Comparison of ENCODE assay signal across 1 cellular context in the genomic region with DNA sequence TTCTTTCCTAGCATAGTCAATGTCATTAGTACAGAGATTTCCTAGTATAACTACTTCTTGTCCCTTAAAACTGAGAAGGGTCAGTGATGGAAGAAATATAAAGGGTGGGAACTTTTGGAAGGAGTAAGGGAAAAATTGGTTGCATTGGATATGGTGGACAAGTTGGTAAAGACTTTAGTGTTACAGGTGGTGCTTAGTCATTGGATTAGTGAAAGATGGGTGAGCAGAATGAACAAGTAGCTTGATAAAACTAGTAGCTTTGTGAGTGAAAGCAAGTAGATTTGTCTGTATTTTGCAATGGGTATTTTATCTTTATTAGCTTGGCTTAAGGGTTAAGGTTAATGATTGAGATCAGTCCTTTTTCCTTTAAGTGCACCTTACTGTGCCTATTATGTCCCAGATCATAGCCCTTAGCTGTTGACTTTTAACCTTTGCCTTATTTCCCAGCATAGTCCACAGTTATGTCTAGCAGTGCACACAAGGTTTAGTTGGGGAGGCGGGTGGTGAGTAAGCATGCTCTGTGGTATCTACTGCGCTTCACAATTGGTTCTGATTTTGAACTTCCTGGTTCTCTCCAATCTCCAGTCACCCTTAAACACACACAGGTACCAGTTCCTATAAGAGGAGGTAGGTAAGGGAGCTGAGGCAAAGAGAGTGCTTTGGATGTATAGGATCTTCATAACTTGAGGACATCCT.
TF ChIP-seq lines count a peak whose summit lies in the region.

No MANE protein-coding gene starts in this region.

TF ChIP-seq in K562, 482 proteins besides CTCF, POLR2A, EP300 and RAD21:
- TF ChIP-seq, protein P1, sequence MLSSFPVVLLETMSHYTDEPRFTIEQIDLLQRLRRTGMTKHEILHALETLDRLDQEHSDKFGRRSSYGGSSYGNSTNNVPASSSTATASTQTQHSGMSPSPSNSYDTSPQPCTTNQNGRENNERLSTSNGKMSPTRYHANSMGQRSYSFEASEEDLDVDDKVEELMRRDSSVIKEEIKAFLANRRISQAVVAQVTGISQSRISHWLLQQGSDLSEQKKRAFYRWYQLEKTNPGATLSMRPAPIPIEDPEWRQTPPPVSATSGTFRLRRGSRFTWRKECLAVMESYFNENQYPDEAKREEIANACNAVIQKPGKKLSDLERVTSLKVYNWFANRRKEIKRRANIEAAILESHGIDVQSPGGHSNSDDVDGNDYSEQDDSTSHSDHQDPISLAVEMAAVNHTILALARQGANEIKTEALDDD (IDR thresholded peaks at IDR 0.05) = peak; percentile 93
- TF ChIP-seq NR2C1 (IDR thresholded peaks at IDR 0.05) (no peak), NR2C1 (tag; IDR thresholded peaks at IDR 0.05) (0 out of 2 replicates have a peak, but pooled peaks have one; percentile 15), ETV6 (IDR thresholded peaks at IDR 0.05; ENCODE audit: borderline replicate concordance in 1 of 2, low read depth in 2 of 2, low read length in 1 of 2) (no peak), ETV6 (CRISPR knock-in tag; IDR thresholded peaks at IDR 0.05; ENCODE audit: borderline replicate concordance) (no peak), ATF1 (CRISPR knock-in tag; IDR thresholded peaks at IDR 0.05) (no peak), ATF1 (tag; IDR thresholded peaks at IDR 0.05) (no peak), ZNF140 (CRISPR knock-in tag; IDR thresholded peaks at IDR 0.05) (no peak), NR2C2 (CRISPR knock-in tag; IDR thresholded peaks at IDR 0.05) (no peak), NR2C2 (tag; IDR thresholded peaks at IDR 0.05) (peak; percentile 25; the same call in 1 of the 2 replicates)
